In the genomic region with DNA sequence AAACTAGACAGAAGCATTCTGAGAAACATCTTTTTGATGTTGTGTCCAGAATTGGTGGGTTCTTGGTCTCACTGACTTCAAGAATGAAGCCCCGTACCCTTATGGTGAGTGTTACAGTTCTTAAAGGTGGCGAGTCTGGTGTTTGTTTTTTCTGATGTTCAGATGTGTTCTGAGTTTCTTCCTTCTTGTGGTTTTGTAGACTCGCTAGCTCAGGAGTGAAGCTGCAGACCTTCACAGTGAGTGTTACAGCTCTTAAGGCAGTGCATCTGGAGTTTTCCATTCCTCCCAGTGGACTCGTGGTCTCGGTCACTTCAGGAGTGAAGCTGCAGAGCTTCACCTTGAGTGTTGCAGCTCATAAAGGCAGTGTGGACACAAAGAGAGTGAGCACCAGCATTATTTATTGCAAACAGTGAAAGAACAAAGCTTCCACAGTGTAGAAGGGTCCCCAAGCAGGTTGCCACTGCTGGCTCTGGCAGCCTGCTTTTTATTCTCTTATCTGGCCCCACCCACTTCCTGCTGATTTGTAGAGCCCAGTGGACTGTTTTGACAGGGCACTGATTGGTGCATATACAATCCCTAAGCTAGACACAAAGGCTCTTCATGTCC, we compare ENCODE assay signal across 1 cellular context.
TF ChIP-seq lines count a peak whose summit lies in the region.

No MANE protein-coding gene starts in this region.

TF ChIP-seq in H1, 55 proteins besides CTCF, POLR2A, EP300 and RAD21 (continued from another document):
- TF ChIP-seq ASH2L (IDR thresholded peaks at IDR 0.05; ENCODE audit: low read length) (no peak), GABPA (IDR thresholded peaks at IDR 0.05; ENCODE audit: borderline replicate concordance, insufficient read depth, low read length) (no peak), JUND (IDR thresholded peaks at IDR 0.05; ENCODE audit: low read length) (no peak), FOSL1 (IDR thresholded peaks at IDR 0.05; ENCODE audit: insufficient read depth, low read depth, low read length) (no peak), TBP (IDR thresholded peaks at IDR 0.05; ENCODE audit: low read depth, low read length) (no peak), SIX5 (IDR thresholded peaks at IDR 0.05; ENCODE audit: low read depth, low read length) (no peak), EZH2 (IDR thresholded peaks at IDR 0.05; ENCODE audit: low read depth, low read length, severe bottlenecking) (no peak), KDM1A (IDR thresholded peaks at IDR 0.05; ENCODE audit: borderline replicate concordance, low read length) (no peak), CBX8 (IDR thresholded peaks at IDR 0.05; ENCODE audit: borderline replicate concordance, low read depth, low read length) (no peak), MAFK (IDR thresholded peaks at IDR 0.05; ENCODE audit: low read depth, low read length) (no peak), SAP30 (IDR thresholded peaks at IDR 0.05; ENCODE audit: insufficient read depth, insufficient replicate concordance, low read length) (no peak)
- TF ChIP-seq, protein P1, sequence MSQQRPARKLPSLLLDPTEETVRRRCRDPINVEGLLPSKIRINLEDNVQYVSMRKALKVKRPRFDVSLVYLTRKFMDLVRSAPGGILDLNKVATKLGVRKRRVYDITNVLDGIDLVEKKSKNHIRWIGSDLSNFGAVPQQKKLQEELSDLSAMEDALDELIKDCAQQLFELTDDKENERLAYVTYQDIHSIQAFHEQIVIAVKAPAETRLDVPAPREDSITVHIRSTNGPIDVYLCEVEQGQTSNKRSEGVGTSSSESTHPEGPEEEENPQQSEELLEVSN (IDR thresholded peaks at IDR 0.05) = no peak
